15 cellular contexts compared by ENCODE assay signal in the genomic region with DNA sequence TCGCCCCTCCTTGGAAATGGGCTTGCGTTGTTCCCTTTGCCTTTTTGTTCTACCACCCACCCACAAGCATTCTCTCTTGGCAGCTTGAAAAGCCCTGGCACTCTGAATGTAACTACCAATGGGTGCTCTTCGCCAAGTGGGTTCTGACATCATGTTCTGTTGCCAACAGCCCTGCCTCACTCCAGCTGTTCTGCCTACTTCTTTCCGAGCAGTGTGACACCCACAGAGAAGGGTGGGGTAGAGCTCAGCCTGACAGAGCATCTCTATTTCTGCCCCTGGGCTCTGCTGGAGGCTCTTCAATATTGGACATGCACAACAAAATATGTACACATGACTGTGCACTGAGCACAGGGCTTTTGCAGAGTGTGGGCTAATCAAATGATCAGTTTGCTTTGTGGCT. TPM values are rescaled to one million over a fixed set of nuclear protein-coding genes. Genes with fewer than 3 reads are reported as not detected.
DNase-seq lines count a peak whose midpoint lies in the region; ATAC-seq and TF ChIP-seq lines count a peak whose summit lies in the region.
"Had no signal": no experiment of that assay in that cellular context is flagged by ENCODE, and none has a peak within 500 bp of the region (broad histone marks: within the 10 kb centered on the region; RNA-seq: fewer than 3 reads in every experiment).

No MANE protein-coding gene starts in this region.

- H3K9me3 ChIP-seq in SJCRH30 (replicated peaks) = no peaks in the 10 kb centered on the region

- no peak for TF ChIP-seq CTCF in AG10803 (conservative IDR thresholded peaks at IDR 0.05; ENCODE audit: low read length)

- H3K36me3 ChIP-seq in SJCRH30 = no peaks in the 10 kb centered on the region

- peaks cover 29% of the 10 kb centered on the region for H3K4me1 ChIP-seq in SJCRH30

- ATAC-seq in GM18907 (IDR thresholded peaks at IDR 0.05; ENCODE audit: unreplicated experiment) = no peak
- no peak for ATAC-seq in GM21825 (IDR thresholded peaks at IDR 0.05; ENCODE audit: unreplicated experiment)

- H3K27ac ChIP-seq in SJCRH30 = peak overlapping the region; percentile 71
- H3K27ac ChIP-seq: PC-9 had no signal

- DNase-seq in AG10803 (ENCODE audit: low read depth) = peak; percentile 87
- DNase-seq in SJCRH30 = peak; percentile 49 to 51
- DNase-seq in fibroblast of gingiva (ENCODE audit: low read depth) = peak; percentile 99
- peak; percentile 77 for DNase-seq in occipital lobe (lab: John Stamatoyannopoulos, UW)
- no peak for DNase-seq in stimulated activated naive CD4-positive, alpha-beta T cell (lab: John Stamatoyannopoulos, UW)
- DNase-seq in NCI-H1417 treated with DMSO at 0.1 percent for 48 hours (lab: John Stamatoyannopoulos, UW) = no peak
- DNase-seq: activated CD4-positive, alpha-beta memory T cell treated with anti-CD3 and anti-CD28 coated beads, Interleukin-2, amount 10 ng/mL, durations not matched to agents 7 days and 5 days; activated naive CD4-positive, alpha-beta T cell; MV-4-11; nephron progenitor cell; T-helper 2 cell had no signal

- H3K27me3 ChIP-seq in SJCRH30 = no peaks in the 10 kb centered on the region

- H3K4me3 ChIP-seq in AG10803 (ENCODE audit: low read length) (no peak overlapping the region), SJCRH30 (no peak overlapping the region)
- H3K4me3 ChIP-seq: PC-9 had no signal

RNA-seq across cellular contexts. Expression of a gene that starts 15.6 kb away (rescaled TPM):
- 92.7 and 115 TPM in 2 replicates for total RNA-seq in SJCRH30 (2014; rRNA removed; shearing (Covaris generic))
- 29.3 TPM for total RNA-seq in occipital lobe

RNA-seq across cellular contexts. Expression of a gene that starts 20.5 kb away (rescaled TPM):
- total RNA-seq in SJCRH30 (2014; rRNA removed; shearing (Covaris generic)) = 0.08 TPM in 1 of 2 replicates, not detected in the other
- 0.94 TPM for total RNA-seq in occipital lobe
- total RNA-seq: activated CD4-positive, alpha-beta memory T cell treated with anti-CD3 and anti-CD28 coated beads, Interleukin-2, amount 10 ng/mL, durations not matched to agents 7 days and 5 days; kidney epithelial cell; PC-9 had no signal

RNA-seq across cellular contexts. Expression of a gene that starts 38.2 kb away (rescaled TPM):
- 226 TPM in 2 replicates for total RNA-seq in SJCRH30 (2014; rRNA removed; shearing (Covaris generic))
- 8.0 TPM for total RNA-seq in occipital lobe

Comparison
In these comparisons a context has a peak if more than half of its experiments do, and no peak if none do; other contexts are left out.
1. DNase-seq: peak in AG10803 (single experiment), SJCRH30 (2 of 2), fibroblast of gingiva (single experiment) and occipital lobe (single experiment); none in stimulated activated naive CD4-positive, alpha-beta T cell (0 of 6) and NCI-H1417 treated with DMSO at 0.1 percent for 48 hours (single experiment).
2. RNA of a gene that starts 38.2 kb away (total RNA-seq): 226 TPM in SJCRH30; 8.0 TPM in occipital lobe (single experiment); every median in the first group is over 10 times any median in the second.